23 cellular contexts compared by ENCODE assay signal in genomic region chr14:30882431-30882830, GRCh38.
"Had no signal": no experiment of that assay in that cellular context is flagged by ENCODE, and none has a peak within 500 bp of the region (broad histone marks: within the 10 kb centered on the region; RNA-seq: fewer than 3 reads in every experiment).

No MANE protein-coding gene starts in this region.

- H3K4me3 Mint-ChIP-seq: nephron; stimulated activated memory B cell treated with anti-CD40 and anti-IgM and Interleukin-4, amounts not matched to agents 10 μg/mL and 1 μg/mL and 100 μg/mL, for 72 hours; stimulated activated naive CD8-positive, alpha-beta T cell treated with anti-CD3 and anti-CD28 coated beads, Interleukin-15, Interleukin-2, amounts not matched to agents 100 ng/mL and 50 ng/mL, for 24 hours had no signal

- ATAC-seq: left colon; left ventricle myocardium superior; pancreas; right cardiac atrium; stimulated activated memory B cell treated with anti-CD40 and anti-IgM and Interleukin-4, amounts not matched to agents 10 μg/mL and 1 μg/mL and 100 μg/mL, for 72 hours had no signal

- FAIRE-seq: endometrium, pancreas had no signal

- H3K36me3 ChIP-seq: esophagus muscularis mucosa, pancreas, tibial artery, upper lobe of left lung, uterus had no signal

- H3K4me3 ChIP-seq: esophagus muscularis mucosa, hepatocyte, lung, pancreas, tibial artery, upper lobe of left lung, uterus had no signal

- H3K9me3 ChIP-seq: esophagus muscularis mucosa, pancreas, tibial artery, upper lobe of left lung, uterus had no signal

- H3K4me1 ChIP-seq: esophagus muscularis mucosa, pancreas, tibial artery, upper lobe of left lung, uterus had no signal

- H3K27ac Mint-ChIP-seq: nephron; progenitor cell of endocrine pancreas; stimulated activated memory B cell treated with anti-CD40 and anti-IgM and Interleukin-4, amounts not matched to agents 10 μg/mL and 1 μg/mL and 100 μg/mL, for 72 hours; stimulated activated naive CD8-positive, alpha-beta T cell treated with anti-CD3 and anti-CD28 coated beads, Interleukin-15, Interleukin-2, amounts not matched to agents 100 ng/mL and 50 ng/mL, for 24 hours had no signal

- H3K4me1 Mint-ChIP-seq: nephron had no signal

- H3K27me3 ChIP-seq: esophagus muscularis mucosa, pancreas, tibial artery, upper lobe of left lung, uterus had no signal

- H3K27ac ChIP-seq: epithelial cell of prostate, esophagus muscularis mucosa, hepatocyte, pancreas, tibial artery, upper lobe of left lung, uterus had no signal

- H3K79me2 ChIP-seq: hepatocyte had no signal

- H3K27me3 Mint-ChIP-seq: stimulated activated memory B cell treated with anti-CD40 and anti-IgM and Interleukin-4, amounts not matched to agents 10 μg/mL and 1 μg/mL and 100 μg/mL, for 72 hours had no signal

- DNase-seq: effector memory CD4-positive, alpha-beta T cell; foreskin fibroblast; left colon; left ventricle myocardium superior; mesenchymal stem cell; midbrain; occipital lobe; pancreas; right cardiac atrium; stimulated activated CD4-positive, alpha-beta T cell treated with anti-CD3 and anti-CD28 coated beads, Interleukin-4, amount 100 ng/mL, for 1 hour; stimulated activated CD8-positive, alpha-beta memory T cell treated with anti-CD3 and anti-CD28 coated beads, Interleukin-4, amount 100 ng/mL, for 48 hours; tibial artery; upper lobe of left lung; uterus had no signal

- H2AFZ ChIP-seq: hepatocyte had no signal

- H3K9me3 Mint-ChIP-seq: nephron; stimulated activated memory B cell treated with anti-CD40 and anti-IgM and Interleukin-4, amounts not matched to agents 10 μg/mL and 1 μg/mL and 100 μg/mL, for 72 hours; stimulated activated naive CD8-positive, alpha-beta T cell treated with anti-CD3 and anti-CD28 coated beads, Interleukin-15, Interleukin-2, amounts not matched to agents 100 ng/mL and 50 ng/mL, for 24 hours had no signal

- H3K4me2 ChIP-seq: hepatocyte had no signal
